Comparison of ENCODE assay signal across 21 cellular contexts in the genomic region with DNA sequence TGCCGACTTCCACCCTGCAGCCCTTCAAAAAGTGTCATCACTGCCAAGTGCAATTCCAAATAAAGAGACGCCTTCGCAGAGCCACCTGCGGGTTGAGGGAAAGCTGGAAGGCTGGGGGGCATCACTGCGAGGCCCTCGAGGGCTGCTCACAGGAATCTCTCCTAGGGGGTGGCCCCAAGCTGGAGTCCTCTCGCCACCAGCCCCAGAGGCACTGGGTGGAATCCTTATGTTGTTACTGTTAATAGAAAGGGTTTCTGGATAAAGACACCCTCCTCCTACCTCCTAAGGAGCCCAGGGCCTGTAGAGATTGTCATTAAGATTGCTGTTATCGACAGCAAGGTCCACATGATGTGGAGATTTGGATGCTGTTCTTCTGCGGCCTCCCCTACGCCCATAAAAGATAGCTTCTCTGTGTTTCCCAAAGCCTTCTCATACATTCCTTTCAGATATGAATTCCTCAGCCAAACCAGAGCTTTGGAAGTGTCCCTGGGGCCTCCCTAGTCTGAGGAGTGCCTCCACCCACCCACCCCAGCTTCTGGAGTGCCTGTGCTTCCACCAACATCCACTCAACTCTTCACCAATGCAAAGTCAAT.
DNase-seq lines count a peak whose midpoint lies in the region; ATAC-seq, FAIRE-seq and TF ChIP-seq lines count a peak whose summit lies in the region.
"Had no signal": no experiment of that assay in that cellular context is flagged by ENCODE, and none has a peak within 500 bp of the region (broad histone marks: within the 10 kb centered on the region; RNA-seq: fewer than 3 reads in every experiment).

No MANE protein-coding gene starts in this region.

- peaks cover 4% of the 10 kb centered on the region for H3K27me3 Mint-ChIP-seq in activated naive CD8-positive, alpha-beta T cell treated with anti-CD3 and anti-CD28 coated beads, Interleukin-2, amount 50 U/mL, for 24 hours
- H3K27me3 Mint-ChIP-seq: activated CD4-positive, alpha-beta T cell treated with anti-CD3 and anti-CD28 coated beads, Interleukin-2, amount 10 ng/mL, durations not matched to agents 7 days and 5 days; activated naive CD8-positive, alpha-beta T cell treated with anti-CD3 and anti-CD28 coated beads for 36 hours; CD4-positive, alpha-beta T cell had no signal

- CTCF ChIA-PET in RWPE1 (lab: Yijun Ruan, JAX) = no interaction called here
- CTCF ChIA-PET in H1 (lab: Charles Lee; ENCODE audit: partially characterized antibody) = interaction anchor here (1.3 to 1.6 kb wide), 5 partner anchors 28 to 380 kb away, joined by 3 to 5 read pairs (median 3); no protein-coding TSS in a partner anchor

- H3K14ac ChIP-seq in H1 (ENCODE audit: insufficient read length) = no peak overlapping the region

- H3K36me3 ChIP-seq in GM23248 (ENCODE audit: low read depth) (no peaks in the 10 kb centered on the region), H1 (ENCODE audit: control insufficient read depth in 2 of 4, insufficient read depth in 4 of 4, low read length in 3 of 4) (no peaks in the 10 kb centered on the region), gastrocnemius medialis (no peaks in the 10 kb centered on the region)

- H2AK5ac ChIP-seq in H1 (ENCODE audit: low read depth, low read length) = no peak overlapping the region

- peaks cover 6% of the 10 kb centered on the region for H3K23me2 ChIP-seq in H1 (ENCODE audit: low read depth, low read length)

- ATAC-seq in activated naive CD8-positive, alpha-beta T cell treated with anti-CD3 and anti-CD28 coated beads, Interleukin-2, amount 50 U/mL, for 24 hours = no peak
- ATAC-seq in gastrocnemius medialis = no peak
- ATAC-seq: activated CD8-positive, alpha-beta memory T cell treated with anti-CD3 and anti-CD28 coated beads, Interleukin-2, amount 10 ng/mL, durations not matched to agents 7 days and 5 days; body of pancreas; sciatic nerve had no signal

- H3K56ac ChIP-seq in H1 (replicated peaks; ENCODE audit: insufficient read length, low read depth, low read length) = no peak overlapping the region

- no peaks in the 10 kb centered on the region for H3K79me2 ChIP-seq in GM23248 (ENCODE audit: insufficient read depth)
- no peaks in the 10 kb centered on the region for H3K79me2 ChIP-seq in H1 (ENCODE audit: control insufficient read depth in 1 of 2, insufficient read depth in 2 of 2, low read length in 2 of 2)
- H3K79me2 ChIP-seq: parathyroid adenoma had no signal

- H4K5ac ChIP-seq in H1 (ENCODE audit: insufficient read length, low read depth, low read length) = no peak overlapping the region

- peaks cover 14% of the 10 kb centered on the region for H3K4me1 ChIP-seq in GM23248 (ENCODE audit: insufficient read depth)
- peaks cover 3 to 17% (median 9%) of the 10 kb centered on the region in 4 experiments for H3K4me1 ChIP-seq in H1 (replicated peaks in 1 of 4; ENCODE audit: control insufficient read depth in 3 of 4, insufficient read depth in 4 of 4, low read length in 3 of 4)
- peaks cover 8 to 13% of the 10 kb centered on the region in 2 donors for H3K4me1 ChIP-seq in gastrocnemius medialis
- H3K4me1 ChIP-seq: body of pancreas, parathyroid adenoma had no signal

- no peaks in the 10 kb centered on the region for H3K27me3 ChIP-seq in GM23248 (replicated peaks; ENCODE audit: insufficient read depth)
- no peaks in the 10 kb centered on the region; a peak in 1 of 7 replicates for H3K27me3 ChIP-seq in H1 (replicated peaks in 1 of 4; ENCODE audit: control insufficient read depth in 3 of 4, extremely low read depth in 1 of 4, insufficient read depth in 3 of 4, low read length in 3 of 4)
- H3K27me3 ChIP-seq in gastrocnemius medialis = no peaks in the 10 kb centered on the region
- H3K27me3 ChIP-seq: body of pancreas had no signal

- no peak for FAIRE-seq in H1 (lab: Jason Lieb, UNC)
- FAIRE-seq: colon, endometrium had no signal

- H3F3A ChIP-seq in GM23248 (ENCODE audit: insufficient read depth) = peaks cover 22% of the 10 kb centered on the region

- H3K4me3 ChIP-seq in GM23248 (no peak overlapping the region), H1 (ENCODE audit: extremely low read depth in 1 of 4, insufficient read depth in 2 of 4, low read depth in 3 of 4, low read length in 4 of 4) (no peak overlapping the region), gastrocnemius medialis (no peak overlapping the region)
- H3K4me3 ChIP-seq: body of pancreas, PC-9 had no signal

- no peak overlapping the region for H3K18ac ChIP-seq in H1 (ENCODE audit: extremely low read depth, low read length)

- H3K4me2 ChIP-seq in GM23248 (ENCODE audit: unreplicated experiment) (no peak overlapping the region), H1 (ENCODE audit: insufficient read depth in 1 of 2, low read depth in 2 of 2, low read length in 2 of 2) (peak overlapping the region in 1 of 2 experiments; percentile 30; a peak in 1 of 4 replicates)
- H3K4me2 ChIP-seq: PC-9 had no signal

- H2AFZ ChIP-seq in GM23248 (no peak overlapping the region), H1 (ENCODE audit: low read length) (no peak overlapping the region)
- H2AFZ ChIP-seq: parathyroid adenoma, PC-9 had no signal

- H2BK5ac ChIP-seq in H1 (ENCODE audit: low read depth, low read length) = peak overlapping the region; percentile 7; the same call in 1 of the 2 replicates

- H4K8ac ChIP-seq in H1 (ENCODE audit: extremely low read depth, insufficient read depth, low read length) = no peak overlapping the region

- H3K23ac ChIP-seq in H1 (ENCODE audit: insufficient read length) = no peak overlapping the region

- no peak for TF ChIP-seq CTCF in RWPE1 (conservative IDR thresholded peaks at IDR 0.05; ENCODE audit: low read depth)
- TF ChIP-seq CTCF in H1 (IDR thresholded peaks at IDR 0.05; ENCODE audit: control extremely low read depth in 1 of 3, insufficient read depth in 1 of 3, low read depth in 1 of 3, low read length in 3 of 3) = no peak
- no peak for TF ChIP-seq CTCF in gastrocnemius medialis (IDR thresholded peaks at IDR 0.05 in 4 of 5, conservative IDR thresholded peaks at IDR 0.05 in 1 of 5)

- H3K27ac ChIP-seq in GM23248 = no peak overlapping the region
- peak overlapping the region; percentile 91 for H3K27ac ChIP-seq in RWPE1
- H3K27ac ChIP-seq in H1 (ENCODE audit: low read depth, low read length) = no peak overlapping the region
- no peak overlapping the region for H3K27ac ChIP-seq in gastrocnemius medialis
- H3K27ac ChIP-seq: body of pancreas, parathyroid adenoma, PC-9 had no signal

- in situ Hi-C loops in GM23248 (cut with MboI) = no loop called here
- in situ Hi-C loops in gastrocnemius medialis (cut with MboI; ENCODE audit: low sequenced_read_pairs in 4 of 4) = no loop called here

- H4K20me1 ChIP-seq in GM23248 (ENCODE audit: insufficient read depth) = no peaks in the 10 kb centered on the region
- H4K20me1 ChIP-seq in H1 (replicated peaks in 1 of 2; ENCODE audit: control insufficient read depth in 1 of 2, insufficient read depth in 2 of 2, low read length in 2 of 2) = peaks cover 0 to 5% of the 10 kb centered on the region in 2 experiments

- WGBS in GM23248 (ENCODE audit: low coverage in 1 of 2, low lambda C conversion rate in 2 of 2, missing lambda C conversion rate in 2 of 2), 2 experiments = 78 to 80% methylated on average over 10 of the region's 10 CpGs
- WGBS in H1 (ENCODE audit: extremely low coverage in 1 of 2, insufficient coverage in 1 of 2, insufficient read length in 1 of 2, insufficient replicate concordance in 2 of 2, low coverage in 1 of 2, low lambda C conversion rate in 2 of 2, missing lambda C conversion rate in 1 of 2), 2 experiments = 77% methylated on average over 10 of the region's 10 CpGs; no CpG with 5 or more reads in 1 of the 2 experiments

- H3K9me3 Mint-ChIP-seq in activated naive CD8-positive, alpha-beta T cell treated with anti-CD3 and anti-CD28 coated beads, Interleukin-2, amount 50 U/mL, for 24 hours = no peaks in the 10 kb centered on the region
- H3K9me3 Mint-ChIP-seq: activated CD4-positive, alpha-beta T cell treated with anti-CD3 and anti-CD28 coated beads, Interleukin-2, amount 10 ng/mL, durations not matched to agents 7 days and 5 days; activated naive CD8-positive, alpha-beta T cell treated with anti-CD3 and anti-CD28 coated beads for 36 hours; CD4-positive, alpha-beta T cell had no signal

- no peaks in the 10 kb centered on the region for H3K36me3 Mint-ChIP-seq in activated naive CD8-positive, alpha-beta T cell treated with anti-CD3 and anti-CD28 coated beads, Interleukin-2, amount 50 U/mL, for 24 hours (ENCODE audit: low read depth)
- H3K36me3 Mint-ChIP-seq: activated CD8-positive, alpha-beta memory T cell treated with anti-CD3 and anti-CD28 coated beads, Interleukin-2, amount 10 ng/mL, durations not matched to agents 7 days and 5 days; activated naive CD8-positive, alpha-beta T cell treated with anti-CD3 and anti-CD28 coated beads for 36 hours had no signal

- DNase-seq in GM23248 (peak; percentile 43), RWPE1 (ENCODE audit: low spot score) (no peak), H1 (ENCODE audit: low read depth in 1 of 2, low spot score in 2 of 2) (no peak), retina (peak; percentile 75), NK-92 (lab: John Stamatoyannopoulos, UW; ENCODE audit: unreplicated experiment) (no peak), gastrocnemius medialis (no peak)
- no peak for DNase-seq in activated naive CD8-positive, alpha-beta T cell treated with anti-CD3 and anti-CD28 coated beads, Interleukin-2, amount 50 U/mL, for 24 hours
- DNase-seq: activated CD4-positive, alpha-beta T cell treated with anti-CD3 and anti-CD28 coated beads, Interleukin-2, amount 10 ng/mL, durations not matched to agents 7 days and 5 days; activated CD8-positive, alpha-beta memory T cell treated with anti-CD3 and anti-CD28 coated beads, Interleukin-2, amount 10 ng/mL, durations not matched to agents 7 days and 5 days; activated naive CD8-positive, alpha-beta T cell treated with anti-CD3 and anti-CD28 coated beads for 36 hours; body of pancreas; CD4-positive, alpha-beta T cell; DMS 273 treated with DMSO at 0.1 percent for 48 hours; KBM-7; NCI-H1694; NCI-H226; PC-9 had no signal

- H2BK20ac ChIP-seq in H1 (ENCODE audit: low read length) = no peak overlapping the region

- TF ChIP-seq EP300 in H1 (IDR thresholded peaks at IDR 0.05; ENCODE audit: borderline replicate concordance in 1 of 2, low read depth in 2 of 2, low read length in 2 of 2) = no peak

- H3K4ac ChIP-seq in H1 (replicated peaks; ENCODE audit: insufficient read length, low read depth, low read length) = no peak overlapping the region

- H4K91ac ChIP-seq in H1 (replicated peaks; ENCODE audit: insufficient read length, low read length) = no peak overlapping the region

- no peak overlapping the region for H3K27ac Mint-ChIP-seq in activated naive CD8-positive, alpha-beta T cell treated with anti-CD3 and anti-CD28 coated beads, Interleukin-2, amount 50 U/mL, for 24 hours
- H3K27ac Mint-ChIP-seq: activated CD4-positive, alpha-beta T cell treated with anti-CD3 and anti-CD28 coated beads, Interleukin-2, amount 10 ng/mL, durations not matched to agents 7 days and 5 days; activated CD8-positive, alpha-beta memory T cell treated with anti-CD3 and anti-CD28 coated beads, Interleukin-2, amount 10 ng/mL, durations not matched to agents 7 days and 5 days; activated naive CD8-positive, alpha-beta T cell treated with anti-CD3 and anti-CD28 coated beads for 36 hours; CD4-positive, alpha-beta T cell had no signal

- POLR2A ChIA-PET in RWPE1 (lab: Yijun Ruan, JAX; ENCODE audit: low non-redundant PET) (no interaction called here), H1 (lab: Charles Lee; ENCODE audit: partially characterized antibody) (interaction anchor here (1.5 kb wide), 1 partner anchor 12 kb away, joined by 3 read pairs; no protein-coding TSS in a partner anchor)

- H2BK15ac ChIP-seq in H1 (ENCODE audit: low read length) = peak overlapping the region; percentile 47; the same call in 1 of the 2 replicates

- no peak overlapping the region; the same call in 1 of the 2 replicates for H2BK12ac ChIP-seq in H1 (ENCODE audit: low read depth, low read length)

- no peaks in the 10 kb centered on the region for H3K79me1 ChIP-seq in H1 (ENCODE audit: low read depth, low read length)

- H3K4me3 Mint-ChIP-seq in activated naive CD8-positive, alpha-beta T cell treated with anti-CD3 and anti-CD28 coated beads, Interleukin-2, amount 50 U/mL, for 24 hours = no peak overlapping the region
- H3K4me3 Mint-ChIP-seq: activated CD4-positive, alpha-beta T cell treated with anti-CD3 and anti-CD28 coated beads, Interleukin-2, amount 10 ng/mL, durations not matched to agents 7 days and 5 days; activated CD8-positive, alpha-beta memory T cell treated with anti-CD3 and anti-CD28 coated beads, Interleukin-2, amount 10 ng/mL, durations not matched to agents 7 days and 5 days; activated naive CD8-positive, alpha-beta T cell treated with anti-CD3 and anti-CD28 coated beads for 36 hours; CD4-positive, alpha-beta T cell had no signal

- H3K9me3 ChIP-seq in GM23248 (ENCODE audit: low read depth) = no peaks in the 10 kb centered on the region
- no peaks in the 10 kb centered on the region for H3K9me3 ChIP-seq in H1 (ENCODE audit: insufficient read depth in 2 of 2, low read depth in 1 of 2, low read length in 1 of 2)
- H3K9me3 ChIP-seq in gastrocnemius medialis = no peaks in the 10 kb centered on the region
- H3K9me3 ChIP-seq: body of pancreas had no signal

- no peak for TF ChIP-seq POLR2A in H1 (IDR thresholded peaks at IDR 0.05; ENCODE audit: control extremely low read depth in 1 of 2, low read depth in 2 of 2, low read length in 2 of 2)
- no peak for TF ChIP-seq POLR2A in gastrocnemius medialis (IDR thresholded peaks at IDR 0.05)

- intact Hi-C loops in gastrocnemius medialis (cut with DNase I; ENCODE audit: low total_unique reads) = no loop called here

- no peak overlapping the region for H2BK120ac ChIP-seq in H1 (replicated peaks; ENCODE audit: low read depth, low read length)

- TF ChIP-seq RAD21 in H1 (IDR thresholded peaks at IDR 0.05 in 1 of 2, conservative IDR thresholded peaks at IDR 0.05 in 1 of 2; ENCODE audit: low read depth in 2 of 2, low read length in 2 of 2) = no peak

- H3K9me2 ChIP-seq in GM23248 (ENCODE audit: insufficient read depth) = no peaks in the 10 kb centered on the region

- H3K4me1 Mint-ChIP-seq in activated naive CD8-positive, alpha-beta T cell treated with anti-CD3 and anti-CD28 coated beads, Interleukin-2, amount 50 U/mL, for 24 hours = peaks cover 4% of the 10 kb centered on the region
- H3K4me1 Mint-ChIP-seq: activated CD4-positive, alpha-beta T cell treated with anti-CD3 and anti-CD28 coated beads, Interleukin-2, amount 10 ng/mL, durations not matched to agents 7 days and 5 days; activated CD8-positive, alpha-beta memory T cell treated with anti-CD3 and anti-CD28 coated beads, Interleukin-2, amount 10 ng/mL, durations not matched to agents 7 days and 5 days; activated naive CD8-positive, alpha-beta T cell treated with anti-CD3 and anti-CD28 coated beads for 36 hours had no signal

- no peak overlapping the region for H3K9ac ChIP-seq in GM23248
- H3K9ac ChIP-seq in H1 (replicated peaks in 1 of 4; ENCODE audit: extremely low read depth in 1 of 4, low read depth in 3 of 4, low read length in 3 of 4) = no peak overlapping the region
- H3K9ac ChIP-seq: parathyroid adenoma had no signal

Comparison
In these comparisons a context has a peak if more than half of its experiments do, and no peak if none do; other contexts are left out.
1. DNase-seq: peak in GM23248 (single experiment) and retina (single experiment); none in RWPE1 (single experiment), H1 (0 of 2), NK-92 (single experiment), activated naive CD8-positive, alpha-beta T cell treated with anti-CD3 and anti-CD28 coated beads, Interleukin-2, amount 50 U/mL, for 24 hours (single experiment) and gastrocnemius medialis (0 of 2).